ENCODE assay signal across 8 cellular contexts in genomic region chr15:77633134-77633912, GRCh38. TPM values are rescaled to one million over a fixed set of nuclear protein-coding genes. Genes with fewer than 3 reads are reported as not detected.
A peak's percentile ranks its signal among the peaks of the same experiment; 100 is the strongest.
DNase-seq lines count a peak whose midpoint lies in the region; ATAC-seq and TF ChIP-seq lines count a peak whose summit lies in the region.

No MANE protein-coding gene starts in this region.

- ATAC-seq in HG02852 (IDR thresholded peaks at IDR 0.05; ENCODE audit: unreplicated experiment) (peak; percentile 74), left lobe of liver (peak; percentile 97), HG03521 (IDR thresholded peaks at IDR 0.05; ENCODE audit: unreplicated experiment) (no peak)

- DNase-seq in GM12864 (ENCODE audit: low read depth) (peak; percentile 16), NCI-H2227 treated with DMSO at 0.1 percent for 48 hours (lab: John Stamatoyannopoulos, UW) (peak; percentile 60), cortex of kidney (lab: John Stamatoyannopoulos, UW) (peak; percentile 12), left lobe of liver (ENCODE audit: low spot score) (peak; percentile 87)
- DNase-seq in activated CD4-positive, alpha-beta T cell treated with anti-CD3 and anti-CD28 coated beads for 4 hours = peak; percentile 30 to 43
- DNase-seq in stimulated activated CD4-positive, alpha-beta T cell treated with anti-CD3 and anti-CD28 coated beads, Interleukin-1b, Interleukin-23, amount 100 ng/mL, for 4 hours (ENCODE audit: low read depth in 2 of 2) = peak; percentile 21 to 61

- peak overlapping the region; percentile 10; the same call in 1 of the 2 replicates for H3K4me3 ChIP-seq in GM12864 (ENCODE audit: low read depth, low read length)

- TF ChIP-seq CTCF in GM12864 (IDR thresholded peaks at IDR 0.05; ENCODE audit: low read depth, low read length, missing control alignments) = peak; percentile 100

RNA-seq across cellular contexts. Expression of gene LINGO1, which starts 0.6 kb away (rescaled TPM):
- total RNA-seq in left lobe of liver = 0.86 TPM

Comparison
In these comparisons a context has a peak if more than half of its experiments do, and no peak if none do; other contexts are left out.
1. DNase-seq: peak in every context shown above with its lines; median percentile 87 in left lobe of liver; 60 in NCI-H2227 treated with DMSO at 0.1 percent for 48 hours; 41 in stimulated activated CD4-positive, alpha-beta T cell treated with anti-CD3 and anti-CD28 coated beads, Interleukin-1b, Interleukin-23, amount 100 ng/mL, for 4 hours; 36 in activated CD4-positive, alpha-beta T cell treated with anti-CD3 and anti-CD28 coated beads for 4 hours; 16 in GM12864; 12 in cortex of kidney.